In genomic region chr15:100889359-100890058, GRCh38 we compare ENCODE assay signal across 12 cellular contexts. TPM values are rescaled to one million over a fixed set of nuclear protein-coding genes. Genes with fewer than 3 reads are reported as not detected.
A peak's percentile ranks its signal among the peaks of the same experiment; 100 is the strongest.
DNase-seq lines count a peak whose midpoint lies in the region; ATAC-seq and TF ChIP-seq lines count a peak whose summit lies in the region.
"Had no signal": no experiment of that assay in that cellular context is flagged by ENCODE, and none has a peak within 500 bp of the region (broad histone marks: within the 10 kb centered on the region; RNA-seq: fewer than 3 reads in every experiment).

No MANE protein-coding gene starts in this region.

- peaks cover 78% of the 10 kb centered on the region for H3F3A ChIP-seq in PC-9 (ENCODE audit: insufficient read depth, low read depth)

- H4K20me1 ChIP-seq in PC-9 (ENCODE audit: insufficient read depth): peaks cover 70% of the 10 kb centered on the region

- intact Hi-C loops in PC-9 (cut with micrococcal nuclease; ENCODE audit: unreplicated experiment): no loop called here

- no peak for ATAC-seq in GM21390 (IDR thresholded peaks at IDR 0.05; ENCODE audit: unreplicated experiment)
- ATAC-seq in GM18868 (IDR thresholded peaks at IDR 0.05; ENCODE audit: unreplicated experiment): no peak

- peaks cover 16% of the 10 kb centered on the region for H3K4me1 ChIP-seq in PC-9 (replicated peaks; ENCODE audit: insufficient read depth)

- no peak overlapping the region for H3K4me2 ChIP-seq in PC-9

- peak overlapping the region; percentile 25; the same call in 1 of the 2 replicates for H3K27ac ChIP-seq in PC-9

- peaks cover 78% of the 10 kb centered on the region for H3K36me3 ChIP-seq in PC-9 (ENCODE audit: low read depth)

- POLR2A ChIA-PET in AG04449 (lab: Yijun Ruan, JAX) (interaction anchor here (1.0 kb wide), 1 partner anchor 23 kb away, joined by 3 read pairs; no protein-coding TSS in a partner anchor), PC-9 (lab: Charles Lee; ENCODE audit: unreplicated experiment) (interaction anchor here (0.5 to 1.0 kb wide), 5 partner anchors 12 to 286 kb away, joined by 3 to 8 read pairs (median 4); no protein-coding TSS in a partner anchor)

- peaks cover 51% of the 10 kb centered on the region for H3K4me1 Mint-ChIP-seq in neural crest cell
- H3K4me1 Mint-ChIP-seq: B cell had no signal

- H3K27me3 Mint-ChIP-seq in neural crest cell (ENCODE audit: low read depth): peaks cover 11% of the 10 kb centered on the region

- no TSS peak for BruUV-seq in PC-9 (replicated peaks; lab: Mats Ljungman, UMichigan)

- H3K4me3 ChIP-seq in AG04449 (ENCODE audit: low read depth, low read length) (peak overlapping the region; percentile 6), PC-9 (no peak overlapping the region), fibroblast of pulmonary artery (replicated peaks; ENCODE audit: low read depth, low read length) (no peak overlapping the region)

- H3K79me2 ChIP-seq in PC-9 (ENCODE audit: low read depth): peaks cover 99% of the 10 kb centered on the region

- no peaks in the 10 kb centered on the region for H3K36me3 Mint-ChIP-seq in neural crest cell (ENCODE audit: low read depth)
- H3K36me3 Mint-ChIP-seq: activated naive CD8-positive, alpha-beta T cell had no signal

- H2AFZ ChIP-seq in PC-9: no peak overlapping the region

- no peaks in the 10 kb centered on the region for H3K9me2 ChIP-seq in PC-9 (ENCODE audit: insufficient read depth)

- no peaks in the 10 kb centered on the region for H3K9me3 ChIP-seq in PC-9 (ENCODE audit: insufficient read depth, low read depth)

- no peaks in the 10 kb centered on the region for H3K27me3 ChIP-seq in PC-9 (ENCODE audit: insufficient read depth, low read depth)

- H3K4me3 Mint-ChIP-seq in neural crest cell: no peak overlapping the region
- H3K4me3 Mint-ChIP-seq: activated naive CD8-positive, alpha-beta T cell; B cell had no signal

- DNase-seq in AG04449 (ENCODE audit: low read depth, low spot score) (peak; percentile 52), PC-9 (peak; percentile 35 to 69), fibroblast of pulmonary artery (ENCODE audit: low read depth) (peak; percentile 87), neural crest cell (ENCODE audit: low read depth, low spot score) (no peak), AML-193 (lab: John Stamatoyannopoulos, UW) (no peak), germinal center (ENCODE audit: low spot score) (no peak)
- DNase-seq: activated CD4-positive, CD25-positive, alpha-beta regulatory T cell; NCI-H2227 treated with DMSO at 0.1 percent for 48 hours had no signal

- CTCF ChIA-PET in AG04449 (lab: Yijun Ruan, JAX) (interaction anchor here (0.7 to 3.1 kb wide), 17 partner anchors 9 to 266 kb away, joined by 3 to 43 read pairs (median 4); partner anchors contain the start of genes ALDH1A3 and LRRK1), PC-9 (lab: Charles Lee) (no interaction called here)

- H3K9me3 Mint-ChIP-seq in neural crest cell: no peaks in the 10 kb centered on the region

- TF ChIP-seq CTCF in AG04449 (IDR thresholded peaks at IDR 0.05; ENCODE audit: insufficient read depth, low read length, missing control alignments) (no peak), PC-9 (conservative IDR thresholded peaks at IDR 0.05) (no peak), fibroblast of pulmonary artery (IDR thresholded peaks at IDR 0.05; ENCODE audit: low read length, missing control alignments) (no peak), neural crest cell (conservative IDR thresholded peaks at IDR 0.05) (no peak)

- peak overlapping the region; percentile 78 for H3K27ac Mint-ChIP-seq in neural crest cell (ENCODE audit: unreplicated experiment)
- H3K27ac Mint-ChIP-seq: activated naive CD8-positive, alpha-beta T cell; B cell had no signal

RNA-seq across cellular contexts. Expression of gene ALDH1A3, which starts 9.9 kb away (rescaled TPM):
- total RNA-seq in PC-9 (2021) (462 and 469 TPM in 2 replicates), neural crest cell (8.0 and 9.2 TPM in 2 replicates)
- total RNA-seq: B cell had no signal

RNA-seq across cellular contexts. Expression of gene LRRK1, which starts 29.6 kb away (rescaled TPM):
- total RNA-seq in PC-9 (2021): 15.7 and 22.4 TPM in 2 replicates
- total RNA-seq in neural crest cell: 1.7 and 2.5 TPM in 2 replicates

Comparison
In these comparisons a context has a peak if more than half of its experiments do, and no peak if none do; other contexts are left out.
1. DNase-seq: peak in AG04449 (single experiment), PC-9 (2 of 2) and fibroblast of pulmonary artery (single experiment); none in neural crest cell (single experiment), AML-193 (0 of 2) and germinal center (single experiment).
2. RNA of gene ALDH1A3, which starts 9.9 kb away (total RNA-seq): 462 to 469 TPM in PC-9; 8.0 to 9.2 TPM in neural crest cell; every median in the first group is over 10 times any median in the second.